14 cellular contexts compared by ENCODE assay signal in the genomic region with DNA sequence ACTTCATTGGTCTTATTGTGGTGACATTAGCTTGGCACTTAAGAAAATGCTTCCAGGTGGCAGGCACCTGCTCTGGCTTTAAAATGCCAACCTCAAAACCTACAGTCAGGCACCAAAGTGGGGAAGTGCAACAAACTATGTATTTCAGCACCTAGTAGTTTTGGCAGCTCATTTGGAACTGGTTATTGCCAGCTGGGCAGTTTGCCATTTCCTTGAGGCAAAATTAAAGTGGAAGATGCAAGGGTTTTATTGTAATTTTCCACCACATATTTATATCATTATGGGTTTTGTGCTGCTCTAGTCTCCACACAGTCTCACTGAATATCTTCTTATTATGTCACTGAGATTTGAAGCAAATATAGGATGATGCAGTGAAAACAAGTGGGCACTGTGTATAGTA.
A peak's percentile ranks its signal among the peaks of the same experiment; 100 is the strongest.
DNase-seq lines count a peak whose midpoint lies in the region.
"Had no signal": no experiment of that assay in that cellular context is flagged by ENCODE, and none has a peak within 500 bp of the region (broad histone marks: within the 10 kb centered on the region; RNA-seq: fewer than 3 reads in every experiment).

No MANE protein-coding gene starts in this region.

- DNase-seq in DMS 273 (lab: John Stamatoyannopoulos, UW; ENCODE audit: unreplicated experiment): peak; percentile 29
- DNase-seq in DMS 273 treated with DMSO at 0.1 percent for 48 hours (lab: John Stamatoyannopoulos, UW): no peak
- DNase-seq in NCI-H1694 (lab: John Stamatoyannopoulos, UW): peak; percentile 28
- DNase-seq in myocyte (ENCODE audit: low read depth): peak; percentile 35
- DNase-seq in GM19238 (ENCODE audit: insufficient read length, low spot score): no peak
- DNase-seq in DMS114 treated with DMSO at 0.1 percent for 48 hours (lab: John Stamatoyannopoulos, UW; ENCODE audit: unreplicated experiment): no peak
- DNase-seq in DMS53 treated with DMSO at 0.1 percent for 48 hours (lab: John Stamatoyannopoulos, UW; ENCODE audit: unreplicated experiment): no peak
- DNase-seq: activated CD8-positive, alpha-beta memory T cell treated with anti-CD3 and anti-CD28 coated beads, Interleukin-2, amount 50 U/mL, for 4 hours; effector memory CD8-positive, alpha-beta T cell; NCI-H82; transverse colon had no signal

- H3K27ac ChIP-seq in angular gyrus (ENCODE audit: low read depth, low read length): peak overlapping the region; percentile 12
- H3K27ac ChIP-seq: 22Rv1, hepatocyte, transverse colon had no signal

Comparison
In these comparisons a context has a peak if more than half of its experiments do, and no peak if none do; other contexts are left out.
1. DNase-seq: peak in DMS 273 (single experiment), NCI-H1694 (single experiment) and myocyte (single experiment); none in DMS 273 treated with DMSO at 0.1 percent for 48 hours (single experiment), GM19238 (single experiment), DMS114 treated with DMSO at 0.1 percent for 48 hours (single experiment) and DMS53 treated with DMSO at 0.1 percent for 48 hours (single experiment).